Comparison of ENCODE assay signal across 18 cellular contexts in the genomic region with DNA sequence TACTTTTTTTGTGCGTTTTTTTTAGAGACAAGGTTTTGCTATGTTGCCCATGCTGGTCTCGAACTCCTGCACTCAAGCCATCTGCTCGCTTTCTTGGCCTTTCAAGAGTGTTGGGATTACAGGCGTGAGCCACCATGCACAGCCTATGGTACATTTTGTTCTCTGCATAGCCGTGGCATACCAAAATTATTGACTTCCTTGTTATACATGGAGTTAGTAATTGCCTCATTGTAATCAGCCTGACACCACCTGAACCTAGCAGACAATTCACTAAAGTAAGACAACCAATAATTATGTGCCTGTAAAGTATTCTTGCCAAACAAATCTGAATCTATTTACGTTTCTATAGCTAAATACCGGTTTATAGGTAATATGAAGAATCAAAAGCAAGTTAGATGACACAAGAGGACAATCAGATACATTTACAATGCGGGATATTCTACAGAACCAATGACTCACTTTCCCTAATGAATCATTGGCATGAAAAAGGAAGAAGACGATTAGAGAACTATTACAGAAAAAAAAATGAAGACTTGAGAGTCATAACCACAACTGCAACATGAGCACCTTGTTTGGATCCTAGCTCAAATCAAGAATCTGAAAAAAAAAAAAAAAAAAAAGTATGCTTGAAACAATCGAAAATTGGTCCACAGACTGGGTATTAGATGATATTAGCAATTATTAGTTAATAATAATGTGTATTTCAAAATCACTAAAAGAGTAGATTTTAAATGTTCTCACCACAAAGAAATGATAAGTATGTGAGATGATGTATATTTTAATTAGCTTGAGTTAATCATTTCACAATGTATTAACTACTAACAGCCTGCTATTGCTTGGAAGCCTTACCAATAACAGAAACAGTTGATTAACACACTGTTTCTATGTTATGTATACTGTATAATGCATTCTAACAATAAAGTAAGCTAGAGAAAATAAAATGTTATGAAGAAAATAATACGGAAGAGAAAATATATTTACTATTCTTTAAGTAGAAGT. TPM values are rescaled to one million over a fixed set of nuclear protein-coding genes. Genes with fewer than 3 reads are reported as not detected.
DNase-seq lines count a peak whose midpoint lies in the region; ATAC-seq and TF ChIP-seq lines count a peak whose summit lies in the region.
"Had no signal": no experiment of that assay in that cellular context is flagged by ENCODE, and none has a peak within 500 bp of the region (broad histone marks: within the 10 kb centered on the region; RNA-seq: fewer than 3 reads in every experiment).

No MANE protein-coding gene starts in this region.

- H3K79me2 ChIP-seq in SK-N-SH (ENCODE audit: insufficient read depth) (no peaks in the 10 kb centered on the region), hepatocyte (no peaks in the 10 kb centered on the region)

- 46% methylated on average over 11 of the region's 11 CpGs for WGBS in SK-N-SH (ENCODE audit: low lambda C conversion rate)
- WGBS in hepatocyte (ENCODE audit: low lambda C conversion rate, missing lambda C conversion rate): 82% methylated on average over 11 of the region's 11 CpGs

- DNase-seq in Caki2 (ENCODE audit: low read depth) (peak; percentile 45), HS-5 (ENCODE audit: low read depth) (peak; percentile 58), SK-N-SH (no peak), glomerular visceral epithelial cell (ENCODE audit: extremely low spot score) (peak; percentile 62), hepatocyte (ENCODE audit: low spot score) (no peak), BE2C (no peak)
- DNase-seq: naive B cell; NCI-H1694; stimulated activated CD4-positive, alpha-beta T cell treated with anti-CD3 and anti-CD28 coated beads, Interleukin-4, amount 100 ng/mL, for 1 hour had no signal

- TF ChIP-seq CTCF in SK-N-SH (IDR thresholded peaks at IDR 0.05): no peak
- TF ChIP-seq CTCF in hepatocyte (IDR thresholded peaks at IDR 0.05; ENCODE audit: poor library complexity): no peak
- TF ChIP-seq CTCF in BE2C (IDR thresholded peaks at IDR 0.05; ENCODE audit: low read depth, low read length): no peak

- H3F3A ChIP-seq in SK-N-SH (replicated peaks; ENCODE audit: insufficient read depth): no peaks in the 10 kb centered on the region

- ATAC-seq in GM19463 (IDR thresholded peaks at IDR 0.05; ENCODE audit: unreplicated experiment) (no peak), GM19328 (IDR thresholded peaks at IDR 0.05; ENCODE audit: unreplicated experiment) (no peak)
- ATAC-seq: gastroesophageal sphincter had no signal

- H3K9ac ChIP-seq in SK-N-SH: no peak overlapping the region

- POLR2A ChIA-PET in SK-N-SH (lab: Yijun Ruan, JAX): no interaction called here

- H3K4me1 ChIP-seq in SK-N-SH (ENCODE audit: control insufficient read depth in 1 of 2, insufficient read depth in 2 of 2, low read depth in 1 of 2, low read length in 1 of 2) (0 out of 4 replicates have a peak, but pooled peaks cover 0 to 8% of the 10 kb centered on the region in 2 experiments), hepatocyte (ENCODE audit: insufficient read depth) (no peaks in the 10 kb centered on the region), BE2C (no peaks in the 10 kb centered on the region)
- H3K4me1 ChIP-seq: ascending aorta, gastroesophageal sphincter had no signal

- 0 out of 2 replicates have a peak overlapping the region, but pooled peaks have one; percentile 15 for H3K4me2 ChIP-seq in SK-N-SH
- H3K4me2 ChIP-seq in hepatocyte: no peak overlapping the region

- H3K27me3 ChIP-seq in SK-N-SH (ENCODE audit: insufficient read depth) (no peaks in the 10 kb centered on the region), hepatocyte (no peaks in the 10 kb centered on the region), BE2C (peaks cover 16% of the 10 kb centered on the region)
- H3K27me3 ChIP-seq: ascending aorta, gastroesophageal sphincter had no signal

- no peak overlapping the region for H2AFZ ChIP-seq in SK-N-SH (ENCODE audit: low read depth)
- no peak overlapping the region for H2AFZ ChIP-seq in hepatocyte

- H3K27ac ChIP-seq in SK-N-SH (ENCODE audit: low read depth in 2 of 2, low read length in 1 of 2) (no peak overlapping the region), hepatocyte (no peak overlapping the region)
- H3K27ac ChIP-seq: ascending aorta, coronary artery, gastroesophageal sphincter, HL-60 had no signal

- H4K20me1 ChIP-seq in SK-N-SH (ENCODE audit: insufficient read depth): no peaks in the 10 kb centered on the region
- H4K20me1 ChIP-seq in hepatocyte (ENCODE audit: insufficient read depth, poor library complexity, severe bottlenecking): no peaks in the 10 kb centered on the region

- CTCF ChIA-PET in SK-N-SH (lab: Yijun Ruan, JAX): interaction anchor here (0.6 to 1.8 kb wide), 2 partner anchors 31 to 342 kb away, joined by 3 to 6 read pairs; no protein-coding TSS in a partner anchor

- H3K9me2 ChIP-seq in SK-N-SH (no peaks in the 10 kb centered on the region), hepatocyte (replicated peaks; ENCODE audit: insufficient read depth) (no peaks in the 10 kb centered on the region)

- TF ChIP-seq RAD21 in SK-N-SH (IDR thresholded peaks at IDR 0.05; ENCODE audit: low read length): no peak

- in situ Hi-C loops in Caki2 (cut with HindIII; ENCODE audit: low pct_unique_long_range_greater_than_20kb, low sequenced_read_pairs): no loop called here

- H3K9me3 ChIP-seq in SK-N-SH (no peaks in the 10 kb centered on the region), hepatocyte (ENCODE audit: low read depth) (no peaks in the 10 kb centered on the region), BE2C (no peaks in the 10 kb centered on the region)
- H3K9me3 ChIP-seq: ascending aorta, gastroesophageal sphincter had no signal

- TF ChIP-seq EP300 in SK-N-SH (IDR thresholded peaks at IDR 0.05; ENCODE audit: borderline replicate concordance in 1 of 2, low read depth in 1 of 2, low read length in 1 of 2): peak in 1 of 2 experiments; percentile 38; a peak in 1 of 4 replicates

- H3K4me3 ChIP-seq in SK-N-SH (ENCODE audit: low read depth in 2 of 2, low read length in 1 of 2) (no peak overlapping the region), hepatocyte (no peak overlapping the region), BE2C (ENCODE audit: low read depth, low read length) (no peak overlapping the region)
- H3K4me3 ChIP-seq: ascending aorta, coronary artery, gastroesophageal sphincter had no signal

- H3K36me3 ChIP-seq in SK-N-SH (replicated peaks in 1 of 2; ENCODE audit: control insufficient read depth in 1 of 2, insufficient read depth in 2 of 2, low read length in 1 of 2) (no peaks in the 10 kb centered on the region), hepatocyte (replicated peaks; ENCODE audit: insufficient read depth, low read depth) (no peaks in the 10 kb centered on the region), BE2C (no peaks in the 10 kb centered on the region)
- H3K36me3 ChIP-seq: ascending aorta, gastroesophageal sphincter had no signal

TF ChIP-seq in SK-N-SH, 30 proteins besides CTCF, POLR2A, EP300 and RAD21 (continues in another document):
- TF ChIP-seq FOSL2 (IDR thresholded peaks at IDR 0.05; ENCODE audit: borderline replicate concordance, low read depth) (peak; percentile 94), NFIC (IDR thresholded peaks at IDR 0.05; ENCODE audit: borderline replicate concordance) (peak; percentile 47; the same call in 1 of the 2 replicates), TEAD4 (IDR thresholded peaks at IDR 0.05; ENCODE audit: borderline replicate concordance, insufficient read depth) (peak; percentile 17; the same call in 1 of the 2 replicates), GATA2 (CRISPR knock-in tag; IDR thresholded peaks at IDR 0.05) (no peak), TAF1 (IDR thresholded peaks at IDR 0.05; ENCODE audit: borderline replicate concordance, low read depth, low read length) (no peak), SIN3A (IDR thresholded peaks at IDR 0.05; ENCODE audit: borderline replicate concordance, low read depth, low read length) (no peak), RCOR1 (IDR thresholded peaks at IDR 0.05; ENCODE audit: low read length) (no peak), PBX3 (IDR thresholded peaks at IDR 0.05) (peak; percentile 68; the same call in 1 of the 2 replicates), POLR2AphosphoS5 (IDR thresholded peaks at IDR 0.05; ENCODE audit: low read depth, low read length) (peak; percentile 41; the same call in 1 of the 2 replicates), ELF1 (IDR thresholded peaks at IDR 0.05) (no peak), CHD2 (IDR thresholded peaks at IDR 0.05; ENCODE audit: low read length, partially characterized antibody) (no peak)
- TF ChIP-seq, protein P1, sequence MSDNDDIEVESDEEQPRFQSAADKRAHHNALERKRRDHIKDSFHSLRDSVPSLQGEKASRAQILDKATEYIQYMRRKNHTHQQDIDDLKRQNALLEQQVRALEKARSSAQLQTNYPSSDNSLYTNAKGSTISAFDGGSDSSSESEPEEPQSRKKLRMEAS (IDR thresholded peaks at IDR 0.05; ENCODE audit: low read depth): no peak
- TF ChIP-seq, protein P2, sequence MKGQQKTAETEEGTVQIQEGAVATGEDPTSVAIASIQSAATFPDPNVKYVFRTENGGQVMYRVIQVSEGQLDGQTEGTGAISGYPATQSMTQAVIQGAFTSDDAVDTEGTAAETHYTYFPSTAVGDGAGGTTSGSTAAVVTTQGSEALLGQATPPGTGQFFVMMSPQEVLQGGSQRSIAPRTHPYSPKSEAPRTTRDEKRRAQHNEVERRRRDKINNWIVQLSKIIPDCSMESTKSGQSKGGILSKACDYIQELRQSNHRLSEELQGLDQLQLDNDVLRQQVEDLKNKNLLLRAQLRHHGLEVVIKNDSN (IDR thresholded peaks at IDR 0.05; ENCODE audit: borderline replicate concordance, low read depth): no peak

RNA-seq across cellular contexts. Expression of gene GUCA1C, which starts 7.1 kb away (rescaled TPM):
- not detected in 2 replicates for total RNA-seq in Caki2 (2014; rRNA removed; shearing (Covaris generic); ENCODE audit: low replicate concordance)
- not detected in 2 replicates for polyA plus RNA-seq in SK-N-SH (2012; rRNA removed)
- not detected in 2 replicates for polyA plus RNA-seq in SK-N-SH (2012; cell fraction: cytosol; rRNA removed)
- polyA plus RNA-seq in SK-N-SH (2012; cell fraction: nucleus; rRNA removed): not detected in 2 replicates
- total RNA-seq in hepatocyte: 0.28 TPM in 1 of 2 replicates, not detected in the other
- not detected in 2 replicates for polyA plus RNA-seq in hepatocyte
- not detected for polyA plus RNA-seq in BE2C (2012; ENCODE audit: insufficient read depth, insufficient read length, low read depth)
- total RNA-seq: ascending aorta, gastroesophageal sphincter, lung microvascular endothelial cell, SK-MEL-5, subcutaneous adipose tissue had no signal

Comparison
In these comparisons a context has a peak if more than half of its experiments do, and no peak if none do; other contexts are left out.
1. DNase-seq: peak in Caki2 (single experiment), HS-5 (single experiment) and glomerular visceral epithelial cell (single experiment); none in SK-N-SH (single experiment), hepatocyte (single experiment) and BE2C (single experiment).